Comparison of ENCODE assay signal across 8 cellular contexts in genomic region chr6:35415065-35415880, GRCh38.
A peak's percentile ranks its signal among the peaks of the same experiment; 100 is the strongest.
DNase-seq lines count a peak whose midpoint lies in the region; ATAC-seq and TF ChIP-seq lines count a peak whose summit lies in the region.

No MANE protein-coding gene starts in this region.

- no peaks in the 10 kb centered on the region for H3F3A ChIP-seq in Loucy (ENCODE audit: low read depth)

- H3K36me3 ChIP-seq in Loucy (ENCODE audit: insufficient read depth, low read length): peaks cover 14% of the 10 kb centered on the region; the same call in 1 of the 2 replicates

- ATAC-seq in HG02840 (IDR thresholded peaks at IDR 0.05; ENCODE audit: low FRiP score, unreplicated experiment): no peak

- no peak overlapping the region for H2AFZ ChIP-seq in Loucy (ENCODE audit: low read length)

- peak; percentile 90 for DNase-seq in DMS153 (lab: John Stamatoyannopoulos, UW)
- DNase-seq in RPMI8226: peak; percentile 31
- peak; percentile 13 for DNase-seq in central memory CD4-positive, alpha-beta T cell
- peak; percentile 29 for DNase-seq in kidney glomerular epithelial cell (lab: John Stamatoyannopoulos, UW)
- DNase-seq in superior temporal gyrus (ENCODE audit: extremely low spot score): peak; percentile 96
- DNase-seq in activated CD4-positive, CD25-positive, alpha-beta regulatory T cell treated with anti-CD3 and anti-CD28 coated beads, Interleukin-2, amount 50 U/mL, for 72 hours: no peak

- no peak overlapping the region for H3K4me2 ChIP-seq in Loucy (ENCODE audit: low read depth, low read length, poor library complexity, severe bottlenecking)

- peak; percentile 43 for TF ChIP-seq CTCF in Loucy (conservative IDR thresholded peaks at IDR 0.05; ENCODE audit: low read length)

- H3K4me1 ChIP-seq in Loucy (ENCODE audit: insufficient read depth, low read length, poor library complexity, severe bottlenecking): peaks cover 31% of the 10 kb centered on the region

- no peaks in the 10 kb centered on the region for H3K27me3 ChIP-seq in Loucy (ENCODE audit: insufficient read depth, low read length, poor library complexity, severe bottlenecking)

- no peaks in the 10 kb centered on the region for H3K9me2 ChIP-seq in Loucy (replicated peaks; ENCODE audit: low read depth, low read length)

- H3K9me3 ChIP-seq in Loucy (ENCODE audit: insufficient read depth, low read depth, low read length): no peaks in the 10 kb centered on the region

- no peaks in the 10 kb centered on the region for H3K79me2 ChIP-seq in Loucy (ENCODE audit: insufficient read depth, low read length)

- no peak overlapping the region for H3K9ac ChIP-seq in Loucy (ENCODE audit: low read depth, low read length, poor library complexity, severe bottlenecking)

- H3K4me3 ChIP-seq in Loucy (ENCODE audit: low read length, poor library complexity, severe bottlenecking): no peak overlapping the region

- no peaks in the 10 kb centered on the region for H4K20me1 ChIP-seq in Loucy (ENCODE audit: insufficient read depth, low read length, poor library complexity, severe bottlenecking)
